Comparison of ENCODE assay signal across 22 cellular contexts in the genomic region with DNA sequence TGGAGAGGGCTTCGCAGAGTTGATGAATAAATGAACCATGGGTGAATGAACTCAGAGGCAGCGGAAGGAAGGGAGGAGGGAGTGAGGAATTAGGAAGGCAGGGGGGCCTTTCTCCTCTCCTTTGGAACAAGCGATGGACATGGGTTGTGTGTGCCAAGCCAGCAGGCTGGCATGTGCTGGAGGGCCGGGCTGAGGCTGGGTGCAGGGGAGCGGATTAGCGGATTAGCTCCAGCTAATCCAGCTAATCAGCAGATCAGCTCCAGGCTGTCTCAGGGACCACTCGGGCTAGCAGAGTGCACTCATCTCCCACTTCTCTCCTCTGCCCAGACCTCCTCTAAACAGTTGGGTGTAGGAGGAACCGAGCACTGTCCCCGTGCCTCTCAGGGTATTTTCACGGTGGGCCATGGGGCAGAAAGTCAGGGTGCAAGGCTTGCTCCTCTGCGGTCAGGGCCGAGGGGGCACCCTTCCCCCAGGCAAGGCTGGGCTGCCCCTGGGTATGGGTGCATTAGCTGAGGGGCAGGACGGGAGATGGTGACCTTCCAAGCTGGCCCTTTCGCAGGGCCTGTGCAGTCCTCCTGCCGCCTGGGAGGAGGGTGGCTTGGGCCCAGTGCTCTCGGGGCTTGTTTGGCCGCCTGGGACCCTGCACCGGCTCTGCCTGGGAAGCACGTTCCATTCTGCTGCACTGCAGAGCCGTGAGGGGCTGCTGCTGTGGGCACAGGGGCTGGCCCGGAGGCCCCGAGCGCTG.
A peak's percentile ranks its signal among the peaks of the same experiment; 100 is the strongest.
DNase-seq lines count a peak whose midpoint lies in the region; ATAC-seq and TF ChIP-seq lines count a peak whose summit lies in the region.
"Had no signal": no experiment of that assay in that cellular context is flagged by ENCODE, and none has a peak within 500 bp of the region (broad histone marks: within the 10 kb centered on the region; RNA-seq: fewer than 3 reads in every experiment).

No MANE protein-coding gene starts in this region.

- no peak overlapping the region for H3K4me3 Mint-ChIP-seq in activated naive CD8-positive, alpha-beta T cell treated with anti-CD3 and anti-CD28 coated beads, Interleukin-2, amount 10 ng/mL, durations not matched to agents 7 days and 5 days
- no peak overlapping the region for H3K4me3 Mint-ChIP-seq in activated naive CD8-positive, alpha-beta T cell treated with anti-CD3 and anti-CD28 coated beads, Interleukin-2, amount 50 U/mL, for 24 hours
- no peak overlapping the region for H3K4me3 Mint-ChIP-seq in activated CD8-positive, alpha-beta memory T cell treated with anti-CD3 and anti-CD28 coated beads, Interleukin-2, amount 10 ng/mL, durations not matched to agents 7 days and 5 days
- H3K4me3 Mint-ChIP-seq in neural progenitor cell = no peak overlapping the region
- H3K4me3 Mint-ChIP-seq: CD14-positive monocyte; stimulated activated effector memory CD8-positive, alpha-beta T cell treated with anti-CD3 and anti-CD28 coated beads, Interleukin-12 subunit alpha, Interleukin-12 subunit beta, amount 100 ng/mL, for 72 hours had no signal

- H3K27ac ChIP-seq in neural progenitor cell (peak overlapping the region; percentile 10), upper lobe of left lung (no peak overlapping the region), esophagus squamous epithelium (no peak overlapping the region)
- H3K27ac ChIP-seq: suprapubic skin, vagina had no signal

- DNase-seq in activated naive CD8-positive, alpha-beta T cell treated with anti-CD3 and anti-CD28 coated beads, Interleukin-2, amount 10 ng/mL, durations not matched to agents 7 days and 5 days = peak; percentile 20
- no peak for DNase-seq in activated naive CD8-positive, alpha-beta T cell treated with anti-CD3 and anti-CD28 coated beads, Interleukin-2, amount 50 U/mL, for 24 hours
- DNase-seq in activated CD8-positive, alpha-beta memory T cell treated with anti-CD3 and anti-CD28 coated beads, Interleukin-2, amount 10 ng/mL, durations not matched to agents 7 days and 5 days = peak; percentile 9
- DNase-seq in neural progenitor cell (ENCODE audit: low spot score) (peak; percentile 71), upper lobe of left lung (peak; percentile 19 to 69), esophagus squamous epithelium (lab: John Stamatoyannopoulos, UW) (no peak)
- DNase-seq: activated CD4-positive, alpha-beta T cell treated with anti-CD3 and anti-CD28 coated beads, Interleukin-2, amount 50 U/mL, for 1 hour; activated naive CD4-positive, alpha-beta T cell treated with Interleukin-2 at 50 U/mL for 16 hours; EL; IMR-90; mammary epithelial cell; NCI-H1092 treated with DMSO at 0.1 percent for 48 hours; NCI-H2029; NCI-H226; OCI-M1 had no signal

- intact Hi-C loops in esophagus squamous epithelium (cut with DNase I) = no loop called here

- no peak overlapping the region for H3K4me3 ChIP-seq in neural progenitor cell
- no peak overlapping the region for H3K4me3 ChIP-seq in upper lobe of left lung
- no peak overlapping the region for H3K4me3 ChIP-seq in esophagus squamous epithelium
- H3K4me3 ChIP-seq: smooth muscle cell, suprapubic skin, vagina had no signal

- POLR2A ChIA-PET in activated naive CD8-positive, alpha-beta T cell treated with anti-CD3 and anti-CD28 coated beads, Interleukin-2, amount 10 ng/mL, durations not matched to agents 7 days and 5 days (lab: Charles Lee) = no interaction called here

- TF ChIP-seq POLR2A in upper lobe of left lung (IDR thresholded peaks at IDR 0.05) (no peak), esophagus squamous epithelium (IDR thresholded peaks at IDR 0.05) (no peak)

- 87 to 90% methylated on average over 6 to 23 of the region's 23 CpGs for WGBS in upper lobe of left lung, 2 donors
- 68 to 74% methylated on average over 5 to 8 of the region's 23 CpGs for WGBS in esophagus squamous epithelium, 2 donors

- no peaks in the 10 kb centered on the region for H3K36me3 Mint-ChIP-seq in activated naive CD8-positive, alpha-beta T cell treated with anti-CD3 and anti-CD28 coated beads, Interleukin-2, amount 10 ng/mL, durations not matched to agents 7 days and 5 days
- no peaks in the 10 kb centered on the region for H3K36me3 Mint-ChIP-seq in activated naive CD8-positive, alpha-beta T cell treated with anti-CD3 and anti-CD28 coated beads, Interleukin-2, amount 50 U/mL, for 24 hours (ENCODE audit: low read depth)
- no peaks in the 10 kb centered on the region for H3K36me3 Mint-ChIP-seq in activated CD8-positive, alpha-beta memory T cell treated with anti-CD3 and anti-CD28 coated beads, Interleukin-2, amount 10 ng/mL, durations not matched to agents 7 days and 5 days
- no peaks in the 10 kb centered on the region for H3K36me3 Mint-ChIP-seq in neural progenitor cell
- H3K36me3 Mint-ChIP-seq: CD14-positive monocyte; stimulated activated effector memory CD8-positive, alpha-beta T cell treated with anti-CD3 and anti-CD28 coated beads, Interleukin-12 subunit alpha, Interleukin-12 subunit beta, amount 100 ng/mL, for 72 hours had no signal

- H3K27ac Mint-ChIP-seq in activated naive CD8-positive, alpha-beta T cell treated with anti-CD3 and anti-CD28 coated beads, Interleukin-2, amount 10 ng/mL, durations not matched to agents 7 days and 5 days = no peak overlapping the region
- no peak overlapping the region for H3K27ac Mint-ChIP-seq in activated naive CD8-positive, alpha-beta T cell treated with anti-CD3 and anti-CD28 coated beads, Interleukin-2, amount 50 U/mL, for 24 hours
- H3K27ac Mint-ChIP-seq in activated CD8-positive, alpha-beta memory T cell treated with anti-CD3 and anti-CD28 coated beads, Interleukin-2, amount 10 ng/mL, durations not matched to agents 7 days and 5 days = no peak overlapping the region
- H3K27ac Mint-ChIP-seq in neural progenitor cell = peak overlapping the region; percentile 95
- H3K27ac Mint-ChIP-seq: CD14-positive monocyte; stimulated activated effector memory CD8-positive, alpha-beta T cell treated with anti-CD3 and anti-CD28 coated beads, Interleukin-12 subunit alpha, Interleukin-12 subunit beta, amount 100 ng/mL, for 72 hours had no signal

- no peak for TF ChIP-seq CTCF in neural progenitor cell (IDR thresholded peaks at IDR 0.05)
- no peak for TF ChIP-seq CTCF in upper lobe of left lung (IDR thresholded peaks at IDR 0.05)
- TF ChIP-seq CTCF in esophagus squamous epithelium (IDR thresholded peaks at IDR 0.05) = no peak

- H3K9me3 ChIP-seq in neural progenitor cell (ENCODE audit: low read depth) (no peaks in the 10 kb centered on the region), upper lobe of left lung (no peaks in the 10 kb centered on the region), esophagus squamous epithelium (no peaks in the 10 kb centered on the region)
- H3K9me3 ChIP-seq: suprapubic skin, vagina had no signal

- H4K20me1 ChIP-seq in neural progenitor cell (ENCODE audit: low read depth) = peaks cover 4% of the 10 kb centered on the region

- CTCF ChIA-PET in activated CD8-positive, alpha-beta memory T cell treated with anti-CD3 and anti-CD28 coated beads, Interleukin-2, amount 10 ng/mL, durations not matched to agents 7 days and 5 days (lab: Charles Lee) = no interaction called here

- no peaks in the 10 kb centered on the region for H3K79me2 ChIP-seq in neural progenitor cell (ENCODE audit: low read depth)

- peaks cover 4% of the 10 kb centered on the region for H3K4me1 Mint-ChIP-seq in activated naive CD8-positive, alpha-beta T cell treated with anti-CD3 and anti-CD28 coated beads, Interleukin-2, amount 10 ng/mL, durations not matched to agents 7 days and 5 days
- H3K4me1 Mint-ChIP-seq in activated naive CD8-positive, alpha-beta T cell treated with anti-CD3 and anti-CD28 coated beads, Interleukin-2, amount 50 U/mL, for 24 hours = no peaks in the 10 kb centered on the region
- H3K4me1 Mint-ChIP-seq in activated CD8-positive, alpha-beta memory T cell treated with anti-CD3 and anti-CD28 coated beads, Interleukin-2, amount 10 ng/mL, durations not matched to agents 7 days and 5 days = peaks cover 5% of the 10 kb centered on the region
- H3K4me1 Mint-ChIP-seq in neural progenitor cell = peaks cover 50% of the 10 kb centered on the region

- H3K4me1 ChIP-seq in neural progenitor cell (peaks cover 29% of the 10 kb centered on the region), upper lobe of left lung (no peaks in the 10 kb centered on the region), esophagus squamous epithelium (no peaks in the 10 kb centered on the region)
- H3K4me1 ChIP-seq: suprapubic skin, vagina had no signal

- H3K9me3 Mint-ChIP-seq in activated naive CD8-positive, alpha-beta T cell treated with anti-CD3 and anti-CD28 coated beads, Interleukin-2, amount 10 ng/mL, durations not matched to agents 7 days and 5 days = no peaks in the 10 kb centered on the region
- no peaks in the 10 kb centered on the region for H3K9me3 Mint-ChIP-seq in activated naive CD8-positive, alpha-beta T cell treated with anti-CD3 and anti-CD28 coated beads, Interleukin-2, amount 50 U/mL, for 24 hours
- no peaks in the 10 kb centered on the region for H3K9me3 Mint-ChIP-seq in activated CD8-positive, alpha-beta memory T cell treated with anti-CD3 and anti-CD28 coated beads, Interleukin-2, amount 10 ng/mL, durations not matched to agents 7 days and 5 days (ENCODE audit: low read depth)
- no peaks in the 10 kb centered on the region for H3K9me3 Mint-ChIP-seq in neural progenitor cell
- H3K9me3 Mint-ChIP-seq: CD14-positive monocyte; stimulated activated effector memory CD8-positive, alpha-beta T cell treated with anti-CD3 and anti-CD28 coated beads, Interleukin-12 subunit alpha, Interleukin-12 subunit beta, amount 100 ng/mL, for 72 hours had no signal

- peaks cover 15% of the 10 kb centered on the region for H3K27me3 Mint-ChIP-seq in activated naive CD8-positive, alpha-beta T cell treated with anti-CD3 and anti-CD28 coated beads, Interleukin-2, amount 10 ng/mL, durations not matched to agents 7 days and 5 days
- H3K27me3 Mint-ChIP-seq in activated naive CD8-positive, alpha-beta T cell treated with anti-CD3 and anti-CD28 coated beads, Interleukin-2, amount 50 U/mL, for 24 hours = peaks cover 14% of the 10 kb centered on the region
- peaks cover 16% of the 10 kb centered on the region for H3K27me3 Mint-ChIP-seq in activated CD8-positive, alpha-beta memory T cell treated with anti-CD3 and anti-CD28 coated beads, Interleukin-2, amount 10 ng/mL, durations not matched to agents 7 days and 5 days
- peaks cover 11% of the 10 kb centered on the region for H3K27me3 Mint-ChIP-seq in neural progenitor cell (ENCODE audit: insufficient read depth, low read depth)

- H2AFZ ChIP-seq in neural progenitor cell (replicated peaks) = no peak overlapping the region

- peak overlapping the region; percentile 43 for H3K4me2 ChIP-seq in neural progenitor cell
- H3K4me2 ChIP-seq: smooth muscle cell had no signal

- H3F3A ChIP-seq in neural progenitor cell (ENCODE audit: low read depth) = peaks cover 11% of the 10 kb centered on the region

- no peak for TF ChIP-seq EP300 in upper lobe of left lung (IDR thresholded peaks at IDR 0.05)

- no peak for ATAC-seq in activated naive CD8-positive, alpha-beta T cell treated with anti-CD3 and anti-CD28 coated beads, Interleukin-2, amount 10 ng/mL, durations not matched to agents 7 days and 5 days (ENCODE audit: low read depth)
- no peak for ATAC-seq in activated naive CD8-positive, alpha-beta T cell treated with anti-CD3 and anti-CD28 coated beads, Interleukin-2, amount 50 U/mL, for 24 hours
- no peak for ATAC-seq in activated CD8-positive, alpha-beta memory T cell treated with anti-CD3 and anti-CD28 coated beads, Interleukin-2, amount 10 ng/mL, durations not matched to agents 7 days and 5 days
- no peak for ATAC-seq in upper lobe of left lung (ENCODE audit: low FRiP score in 2 of 2)
- ATAC-seq in GM21390 (IDR thresholded peaks at IDR 0.05; ENCODE audit: unreplicated experiment) = no peak
- no peak for ATAC-seq in HG02870 (IDR thresholded peaks at IDR 0.05; ENCODE audit: unreplicated experiment)
- ATAC-seq: stimulated activated effector memory CD8-positive, alpha-beta T cell treated with anti-CD3 and anti-CD28 coated beads, Interleukin-12 subunit alpha, Interleukin-12 subunit beta, amount 100 ng/mL, for 72 hours had no signal

- no peaks in the 10 kb centered on the region for H3K27me3 ChIP-seq in neural progenitor cell
- no peaks in the 10 kb centered on the region for H3K27me3 ChIP-seq in upper lobe of left lung
- H3K27me3 ChIP-seq in esophagus squamous epithelium = peaks cover 0 to 38% (median 0%) of the 10 kb centered on the region in 4 donors
- H3K27me3 ChIP-seq: vagina had no signal

- H3K36me3 ChIP-seq in neural progenitor cell (no peaks in the 10 kb centered on the region), upper lobe of left lung (no peaks in the 10 kb centered on the region), esophagus squamous epithelium (no peaks in the 10 kb centered on the region)
- H3K36me3 ChIP-seq: suprapubic skin, vagina had no signal

- no peak overlapping the region for H3K9ac ChIP-seq in neural progenitor cell

Comparison
In these comparisons a context has a peak if more than half of its experiments do, and no peak if none do; other contexts are left out.
1. DNase-seq: peak in activated naive CD8-positive, alpha-beta T cell treated with anti-CD3 and anti-CD28 coated beads, Interleukin-2, amount 10 ng/mL, durations not matched to agents 7 days and 5 days (single experiment), activated CD8-positive, alpha-beta memory T cell treated with anti-CD3 and anti-CD28 coated beads, Interleukin-2, amount 10 ng/mL, durations not matched to agents 7 days and 5 days (single experiment), neural progenitor cell (single experiment) and upper lobe of left lung (2 of 2); none in activated naive CD8-positive, alpha-beta T cell treated with anti-CD3 and anti-CD28 coated beads, Interleukin-2, amount 50 U/mL, for 24 hours (single experiment) and esophagus squamous epithelium (single experiment).